ENCODE assay signal across 12 cellular contexts in genomic region chr1:89309828-89310227, GRCh38. TPM values are rescaled to one million over a fixed set of nuclear protein-coding genes. Genes with fewer than 3 reads are reported as not detected.
DNase-seq lines count a peak whose midpoint lies in the region; ATAC-seq and TF ChIP-seq lines count a peak whose summit lies in the region.
"Had no signal": no experiment of that assay in that cellular context is flagged by ENCODE, and none has a peak within 500 bp of the region (broad histone marks: within the 10 kb centered on the region; RNA-seq: fewer than 3 reads in every experiment).

No MANE protein-coding gene starts in this region.

- ATAC-seq in psoas muscle = no peak
- ATAC-seq in left lung = no peak
- ATAC-seq: esophagus mucosa had no signal

- peak overlapping the region; percentile 57; the same call in 1 of the 2 replicates for H3K4me2 ChIP-seq in MM.1S (ENCODE audit: low read depth, low read length)

- H3K79me2 ChIP-seq in MM.1S (ENCODE audit: low read length) = no peaks in the 10 kb centered on the region

- H3K4me3 ChIP-seq in MM.1S (ENCODE audit: low read length) (no peak overlapping the region), psoas muscle (no peak overlapping the region), dorsolateral prefrontal cortex (no peak overlapping the region), left lung (no peak overlapping the region)
- H3K4me3 ChIP-seq in effector memory CD4-positive, alpha-beta T cell (ENCODE audit: insufficient read depth, low read depth, low read length, poor library complexity, severe bottlenecking) = no peak overlapping the region
- H3K4me3 ChIP-seq: cardiac muscle cell had no signal

- peak overlapping the region; percentile 57 for H2AFZ ChIP-seq in MM.1S (ENCODE audit: low read length)

- H3K9me3 ChIP-seq in MM.1S (replicated peaks; ENCODE audit: insufficient read depth, low read length) = no peaks in the 10 kb centered on the region
- no peaks in the 10 kb centered on the region for H3K9me3 ChIP-seq in effector memory CD4-positive, alpha-beta T cell (ENCODE audit: control insufficient read depth, low read length)
- H3K9me3 ChIP-seq in psoas muscle = peaks cover 3% of the 10 kb centered on the region
- H3K9me3 ChIP-seq in left lung = peaks cover 0 to 2% of the 10 kb centered on the region in 2 donors

- peaks cover 22% of the 10 kb centered on the region for H3K4me1 ChIP-seq in MM.1S (ENCODE audit: low read length)
- H3K4me1 ChIP-seq in effector memory CD4-positive, alpha-beta T cell (ENCODE audit: control insufficient read depth, insufficient read depth, low read length, poor library complexity, severe bottlenecking) = peaks cover 28% of the 10 kb centered on the region
- peaks cover 10% of the 10 kb centered on the region for H3K4me1 ChIP-seq in psoas muscle
- H3K4me1 ChIP-seq in left lung = peaks cover 12 to 34% of the 10 kb centered on the region in 2 donors

- DNase-seq in DMS53 (lab: John Stamatoyannopoulos, UW) (peak; percentile 31), MM.1S (no peak), psoas muscle (no peak), middle frontal gyrus (ENCODE audit: extremely low spot score, low spot score) (no peak), dorsolateral prefrontal cortex (no peak), left lung (no peak)
- DNase-seq in effector memory CD4-positive, alpha-beta T cell = no peak
- DNase-seq: KBM-7; NCI-H2081 treated with DMSO at 0.1 percent for 48 hours; stimulated activated CD4-positive, alpha-beta T cell treated with anti-CD3 and anti-CD28 coated beads, Interleukin-1b, Interleukin-23, amount 100 ng/mL, for 48 hours had no signal

- H3F3A ChIP-seq in MM.1S (ENCODE audit: insufficient read depth, low read length) = no peaks in the 10 kb centered on the region

- no peaks in the 10 kb centered on the region for H4K20me1 ChIP-seq in MM.1S (ENCODE audit: insufficient read depth, low read length)

- H3K9ac ChIP-seq in MM.1S (ENCODE audit: low read length) = peak overlapping the region; percentile 5; the same call in 1 of the 2 replicates

- no peak for TF ChIP-seq CTCF in MM.1S (IDR thresholded peaks at IDR 0.05; ENCODE audit: low read length)
- no peak for TF ChIP-seq CTCF in psoas muscle (IDR thresholded peaks at IDR 0.05)
- TF ChIP-seq CTCF in dorsolateral prefrontal cortex (IDR thresholded peaks at IDR 0.05 in 54 of 56, conservative IDR thresholded peaks at IDR 0.05 in 2 of 56; ENCODE audit: low read depth in 1 of 56, partially characterized antibody in 56 of 56) = no peak
- no peak for TF ChIP-seq CTCF in left lung (IDR thresholded peaks at IDR 0.05)

- H3K27me3 ChIP-seq in MM.1S (replicated peaks; ENCODE audit: insufficient read depth, low read length) (no peaks in the 10 kb centered on the region), psoas muscle (ENCODE audit: insufficient read depth in 3 of 3, low read length in 2 of 3) (no peaks in the 10 kb centered on the region), dorsolateral prefrontal cortex (no peaks in the 10 kb centered on the region), left lung (no peaks in the 10 kb centered on the region)
- H3K27me3 ChIP-seq in effector memory CD4-positive, alpha-beta T cell (replicated peaks; ENCODE audit: control insufficient read depth, insufficient read depth, low read length, poor library complexity, severe bottlenecking) = no peaks in the 10 kb centered on the region
- H3K27me3 ChIP-seq: cardiac muscle cell had no signal

- 33 to 38% (median 37%) methylated on average over 1 of the region's 1 CpG for WGBS in psoas muscle, 3 donors

- no peaks in the 10 kb centered on the region for H3K36me3 ChIP-seq in MM.1S (replicated peaks; ENCODE audit: insufficient read depth, low read length)
- H3K36me3 ChIP-seq in effector memory CD4-positive, alpha-beta T cell (ENCODE audit: control insufficient read depth, insufficient read depth, low read length) = no peaks in the 10 kb centered on the region
- H3K36me3 ChIP-seq in psoas muscle (ENCODE audit: insufficient read depth in 1 of 2, low read depth in 1 of 2) = no peaks in the 10 kb centered on the region
- H3K36me3 ChIP-seq in left lung = no peaks in the 10 kb centered on the region
- H3K36me3 ChIP-seq: cardiac muscle cell had no signal

- H3K27ac ChIP-seq in MM.1S (ENCODE audit: low read length) (peak overlapping the region; percentile 38; the same call in 1 of the 2 replicates), psoas muscle (peak overlapping the region; percentile 25), dorsolateral prefrontal cortex (peak overlapping the region in 4 of 59 donors; percentile 20 to 57 (median 51)), left lung (peak overlapping the region in 1 of 2 donors; percentile 72)
- H3K27ac ChIP-seq in effector memory CD4-positive, alpha-beta T cell (ENCODE audit: insufficient read depth, low read length, poor library complexity, severe bottlenecking) = peak overlapping the region; percentile 29
- H3K27ac ChIP-seq: cardiac muscle cell had no signal

- H3K9me2 ChIP-seq in MM.1S (replicated peaks; ENCODE audit: insufficient read depth, low read length) = no peaks in the 10 kb centered on the region

- intact Hi-C loops in psoas muscle (cut with DNase I) = no loop called here
- intact Hi-C loops in dorsolateral prefrontal cortex (cut with DNase I) = no loop called here
- intact Hi-C loops in left lung (cut with DNase I) = no loop called here

RNA-seq across cellular contexts. Expression of gene GBP5, which starts 37.2 kb away (rescaled TPM):
- total RNA-seq in psoas muscle = under 1 TPM; 0.29 to 0.74 (median 0.49) TPM
- under 1 TPM; 0.16 to 0.21 (median 0.18) TPM for polyA plus RNA-seq in psoas muscle
- 1 to 10 TPM in 46 of 120 experiments, under 1 TPM in 72, not detected in 2; 0.16 to 5.3 (median 0.81) TPM for total RNA-seq in dorsolateral prefrontal cortex
- 10 to 100 TPM in 1 of 2 donors, 1 to 10 TPM in 1; 3.0 to 17.4 TPM for total RNA-seq in left lung

RNA-seq across cellular contexts. Expression of gene GBP6, which starts 54.0 kb away (rescaled TPM):
- under 1 TPM in 1 of 4 donors, not detected in 3; 0.10 TPM for total RNA-seq in psoas muscle
- polyA plus RNA-seq in psoas muscle = under 1 TPM; 0.03 to 0.04 (median 0.03) TPM
- total RNA-seq in dorsolateral prefrontal cortex = 1 to 10 TPM in 2 of 120 experiments, under 1 TPM in 48, not detected in 70; 0.13 to 1.1 (median 0.32) TPM
- total RNA-seq in left lung = 1 to 10 TPM in 1 of 2 donors, under 1 TPM in 1; 0.73 to 1.3 TPM
- polyA plus RNA-seq: cardiac muscle cell had no signal
